ENCODE assay signal across 8 cellular contexts in genomic region chr2:70070557-70071268, GRCh38.
DNase-seq lines count a peak whose midpoint lies in the region; ATAC-seq lines count a peak whose summit lies in the region.

No MANE protein-coding gene starts in this region.

- peaks cover 38% of the 10 kb centered on the region for H3K4me1 Mint-ChIP-seq in dendritic cell treated with granulocyte-macrophage colony-stimulating factor and Interleukin-4, amounts not matched to agents 40 ng/mL and 50 ng/mL, for 4 days (ENCODE audit: low read depth)

- DNase-seq in GM19238 (ENCODE audit: insufficient read length, low spot score) (peak; percentile 81), NCI-H446 treated with DMSO at 0.1 percent for 48 hours (lab: John Stamatoyannopoulos, UW) (peak; percentile 72), left kidney (ENCODE audit: low read depth, low spot score) (peak; percentile 94)
- peak; percentile 45 for DNase-seq in activated CD4-positive, CD25-positive, alpha-beta regulatory T cell treated with anti-CD3 and anti-CD28 coated beads, Interleukin-2, amount 50 U/mL, for 16 hours (ENCODE audit: low read depth, low spot score)
- peak; percentile 70 for DNase-seq in stimulated activated CD4-positive, alpha-beta T cell treated with anti-CD3 and anti-CD28 coated beads, Interleukin-4, amount 100 ng/mL, for 24 hours

- H3K36me3 Mint-ChIP-seq in dendritic cell treated with granulocyte-macrophage colony-stimulating factor and Interleukin-4, amounts not matched to agents 40 ng/mL and 50 ng/mL, for 4 days (ENCODE audit: low read depth) = peaks cover 53% of the 10 kb centered on the region

- H3K27me3 ChIP-seq in BLaER1 treated with 17β-estradiol and CSF1 and Interleukin-3, amounts not matched to agents 10 nM and 100 nM = no peaks in the 10 kb centered on the region

- peak overlapping the region in 5 of 11 experiments; percentile 1 to 68 (median 11); a peak in 5 of 22 replicates for H3K4me2 ChIP-seq in BLaER1 treated with 17β-estradiol and CSF1 and Interleukin-3, amounts not matched to agents 10 nM and 100 nM

- peaks cover 0 to 51% (median 3%) of the 10 kb centered on the region in 10 experiments; a peak in 7 of 20 replicates for H3K4me1 ChIP-seq in BLaER1 treated with 17β-estradiol and CSF1 and Interleukin-3, amounts not matched to agents 10 nM and 100 nM

- intact Hi-C loops in dendritic cell treated with granulocyte-macrophage colony-stimulating factor and Interleukin-4, amounts not matched to agents 40 ng/mL and 50 ng/mL, for 4 days (cut with micrococcal nuclease) = loop anchor here (2.0 kb wide), 2 partner anchors 72 to 156 kb away; partner anchors contain the start of gene MXD1

- peak; percentile 69 for ATAC-seq in HG03457 (IDR thresholded peaks at IDR 0.05; ENCODE audit: unreplicated experiment)

- H3K4me3 ChIP-seq in BLaER1 treated with 17β-estradiol and CSF1 and Interleukin-3, amounts not matched to agents 10 nM and 100 nM = no peak overlapping the region

- no peaks in the 10 kb centered on the region for H4K20me1 ChIP-seq in BLaER1 treated with 17β-estradiol and CSF1 and Interleukin-3, amounts not matched to agents 10 nM and 100 nM

- H3K27me3 Mint-ChIP-seq in dendritic cell treated with granulocyte-macrophage colony-stimulating factor and Interleukin-4, amounts not matched to agents 40 ng/mL and 50 ng/mL, for 4 days = no peaks in the 10 kb centered on the region

- peak overlapping the region in 8 of 11 experiments; percentile 1 to 58 (median 29); a peak in 8 of 22 replicates for H3K9ac ChIP-seq in BLaER1 treated with 17β-estradiol and CSF1 and Interleukin-3, amounts not matched to agents 10 nM and 100 nM

- peak overlapping the region; percentile 90 for H3K27ac Mint-ChIP-seq in dendritic cell treated with granulocyte-macrophage colony-stimulating factor and Interleukin-4, amounts not matched to agents 40 ng/mL and 50 ng/mL, for 4 days

- H3K9me3 ChIP-seq in BLaER1 treated with 17β-estradiol and CSF1 and Interleukin-3, amounts not matched to agents 10 nM and 100 nM (replicated peaks in 1 of 11) = no peaks in the 10 kb centered on the region

- peaks cover 20 to 96% (median 91%) of the 10 kb centered on the region in 11 experiments for H3K36me3 ChIP-seq in BLaER1 treated with 17β-estradiol and CSF1 and Interleukin-3, amounts not matched to agents 10 nM and 100 nM

- peak overlapping the region in 9 of 11 experiments; percentile 4 to 70 (median 42); a peak in 12 of 22 replicates for H3K27ac ChIP-seq in BLaER1 treated with 17β-estradiol and CSF1 and Interleukin-3, amounts not matched to agents 10 nM and 100 nM

- no peaks in the 10 kb centered on the region for H3K9me3 Mint-ChIP-seq in dendritic cell treated with granulocyte-macrophage colony-stimulating factor and Interleukin-4, amounts not matched to agents 40 ng/mL and 50 ng/mL, for 4 days

- peak overlapping the region; percentile 20 for H3K4me3 Mint-ChIP-seq in dendritic cell treated with granulocyte-macrophage colony-stimulating factor and Interleukin-4, amounts not matched to agents 40 ng/mL and 50 ng/mL, for 4 days
